16 cellular contexts compared by ENCODE assay signal in genomic region chr1:109598655-109599054, GRCh38. TPM values are rescaled to one million over a fixed set of nuclear protein-coding genes. Genes with fewer than 3 reads are reported as not detected.
DNase-seq lines count a peak whose midpoint lies in the region; ATAC-seq, FAIRE-seq and TF ChIP-seq lines count a peak whose summit lies in the region.
"Had no signal": no experiment of that assay in that cellular context is flagged by ENCODE, and none has a peak within 500 bp of the region (broad histone marks: within the 10 kb centered on the region; RNA-seq: fewer than 3 reads in every experiment).

No MANE protein-coding gene starts in this region.

- TF ChIP-seq CTCF in A673 (conservative IDR thresholded peaks at IDR 0.05; ENCODE audit: low read depth, low read length) (peak; percentile 42; the same call in 1 of the 2 replicates), stomach (IDR thresholded peaks at IDR 0.05) (no peak), GM20000 (IDR thresholded peaks at IDR 0.05; ENCODE audit: extremely low read depth, missing control alignments) (no peak)

- no peak overlapping the region for H3K4me3 Mint-ChIP-seq in T-helper 17 cell
- H3K4me3 Mint-ChIP-seq: activated naive CD8-positive, alpha-beta T cell treated with anti-CD3 and anti-CD28 coated beads, Interleukin-2, amount 50 U/mL, for 24 hours; activated T-cell treated with anti-CD3 and anti-CD28 coated beads, Interleukin-2, amount 50 U/mL, for 4 hours had no signal

- H3K4me3 ChIP-seq in A673 (ENCODE audit: low read depth, low read length, poor library complexity, severe bottlenecking) (no peak overlapping the region), stomach (no peak overlapping the region)
- H3K4me3 ChIP-seq: pancreas, transverse colon had no signal

- H3K27ac ChIP-seq in A673 (ENCODE audit: low read depth, low read length, poor library complexity, severe bottlenecking) (no peak overlapping the region), stomach (no peak overlapping the region)
- H3K27ac ChIP-seq: pancreas, transverse colon had no signal

- BruUV-seq in A673 (replicated peaks; lab: Mats Ljungman, UMichigan), result no TSS peak

- H3K36me3 ChIP-seq in A673 (ENCODE audit: insufficient read depth, low read length, poor library complexity, severe bottlenecking) (peaks cover 6% of the 10 kb centered on the region), stomach (peaks cover 0 to 43% (median 26%) of the 10 kb centered on the region in 4 donors)
- H3K36me3 ChIP-seq: pancreas had no signal

- peak; percentile 8 for ATAC-seq in T-helper 17 cell
- ATAC-seq in HG02798 (IDR thresholded peaks at IDR 0.05; ENCODE audit: poor library complexity, unreplicated experiment), result no peak
- ATAC-seq: activated naive CD8-positive, alpha-beta T cell treated with anti-CD3 and anti-CD28 coated beads, Interleukin-2, amount 50 U/mL, for 24 hours; activated T-cell treated with anti-CD3 and anti-CD28 coated beads, Interleukin-2, amount 50 U/mL, for 4 hours; pancreas had no signal

- no peak for TF ChIP-seq EP300 in stomach (IDR thresholded peaks at IDR 0.05)

- POLR2A ChIA-PET in A673 (lab: Charles Lee; ENCODE audit: low non-redundant PET), result no interaction called here

- DNase-seq in A673 (ENCODE audit: low spot score) (no peak), GM19239 (ENCODE audit: insufficient read length, low spot score) (no peak), T-helper 17 cell (no peak), iPS DF 19.7 (ENCODE audit: low read depth, low spot score) (peak; percentile 25), stomach (no peak), T1000 (lab: John Stamatoyannopoulos, UW) (no peak), GM20000 (ENCODE audit: low spot score) (no peak)
- DNase-seq: activated CD4-positive, CD25-positive, alpha-beta regulatory T cell treated with anti-CD3 and anti-CD28 coated beads, Interleukin-2, amount 50 U/mL, for 72 hours; activated naive CD8-positive, alpha-beta T cell treated with anti-CD3 and anti-CD28 coated beads, Interleukin-2, amount 50 U/mL, for 24 hours; activated T-cell treated with anti-CD3 and anti-CD28 coated beads, Interleukin-2, amount 50 U/mL, for 4 hours; cortex of kidney; NCI-H2107; pancreas; transverse colon had no signal

- H3K4me1 ChIP-seq in A673 (ENCODE audit: insufficient read depth, low read length, poor library complexity, severe bottlenecking) (peaks cover 13% of the 10 kb centered on the region), stomach (no peaks in the 10 kb centered on the region)
- H3K4me1 ChIP-seq: pancreas, transverse colon had no signal

- peak overlapping the region; percentile 74 for H3K27ac Mint-ChIP-seq in T-helper 17 cell
- H3K27ac Mint-ChIP-seq: activated naive CD8-positive, alpha-beta T cell treated with anti-CD3 and anti-CD28 coated beads, Interleukin-2, amount 50 U/mL, for 24 hours had no signal

- H3K27me3 ChIP-seq in A673 (replicated peaks; ENCODE audit: insufficient read depth, low read depth, low read length, poor library complexity) (no peaks in the 10 kb centered on the region), stomach (no peaks in the 10 kb centered on the region)
- H3K27me3 ChIP-seq: pancreas, transverse colon had no signal

- no peaks in the 10 kb centered on the region for H3K27me3 Mint-ChIP-seq in T-helper 17 cell
- H3K27me3 Mint-ChIP-seq: activated naive CD8-positive, alpha-beta T cell treated with anti-CD3 and anti-CD28 coated beads, Interleukin-2, amount 50 U/mL, for 24 hours had no signal

- H3K9me3 ChIP-seq in A673 (ENCODE audit: low read depth, low read length, poor library complexity, severe bottlenecking), result no peaks in the 10 kb centered on the region
- no peaks in the 10 kb centered on the region for H3K9me3 ChIP-seq in T-helper 17 cell (ENCODE audit: control insufficient read depth, low read length, poor library complexity, severe bottlenecking)
- H3K9me3 ChIP-seq in stomach, result no peaks in the 10 kb centered on the region
- H3K9me3 ChIP-seq: pancreas, transverse colon had no signal

- CTCF ChIA-PET in A673 (lab: Charles Lee), result no interaction called here

- peaks cover under 1% of the 10 kb centered on the region for H3K36me3 Mint-ChIP-seq in T-helper 17 cell (ENCODE audit: low read depth)

- intact Hi-C loops in A673 (cut with micrococcal nuclease; ENCODE audit: unreplicated experiment), result no loop called here
- intact Hi-C loops in stomach (cut with DNase I; ENCODE audit: low total_unique reads), result no loop called here

- peaks cover 23% of the 10 kb centered on the region for H3K4me1 Mint-ChIP-seq in T-helper 17 cell

- FAIRE-seq in GM19239 (lab: Jason Lieb, UNC), result peak; percentile 52
- FAIRE-seq: pancreas had no signal

- WGBS in stomach, 5 donors, result 86 to 92% (median 88%) methylated on average over 5 of the region's 5 CpGs

- no peak for TF ChIP-seq POLR2A in stomach (IDR thresholded peaks at IDR 0.05)

RNA-seq across cellular contexts. Expression of gene GNAT2, which starts 20.8 kb away (rescaled TPM):
- not detected in 2 replicates for total RNA-seq in A673 (2021)
- not detected for total RNA-seq in T-helper 17 cell
- total RNA-seq in stomach, result not detected
- polyA plus RNA-seq in stomach, result under 1 TPM in 1 of 3 donors, not detected in 2; 0.43 TPM
- total RNA-seq: mesenteric fat pad, transverse colon had no signal

RNA-seq across cellular contexts. Expression of gene AMPD2, which starts 21.0 kb away (rescaled TPM):
- 119 and 132 TPM in 2 replicates for total RNA-seq in A673 (2021)
- 100 to 1,000 TPM; 471 to 552 TPM for total RNA-seq in T-helper 17 cell
- total RNA-seq in stomach, result 100 to 1,000 TPM in 3 of 5 donors, 10 to 100 TPM in 2; 69.4 to 364 (median 212) TPM
- polyA plus RNA-seq in stomach, result 10 to 100 TPM; 16.1 to 22.5 (median 18.9) TPM

RNA-seq across cellular contexts. Expression of gene GNAI3, which starts 50.2 kb away (rescaled TPM):
- total RNA-seq in A673 (2021) (11.1 and 12.8 TPM in 2 replicates), T-helper 17 cell (1 to 10 TPM; 7.8 to 8.8 TPM), stomach (10 to 100 TPM in 1 of 5 donors, 1 to 10 TPM in 3, under 1 TPM in 1; 0.58 to 12.7 (median 3.2) TPM)
- polyA plus RNA-seq in stomach, result 1 to 10 TPM; 2.6 to 3.1 (median 2.7) TPM

RNA-seq across cellular contexts. Expression of gene GSTM4, which starts 57.2 kb away (rescaled TPM):
- 173 and 188 TPM in 2 replicates for total RNA-seq in A673 (2021)
- 10 to 100 TPM; 17.0 to 18.0 TPM for total RNA-seq in T-helper 17 cell
- total RNA-seq in stomach, result 10 to 100 TPM in 4 of 5 donors, 1 to 10 TPM in 1; 7.5 to 63.6 (median 22.3) TPM
- 10 to 100 TPM; 23.6 to 32.6 (median 24.7) TPM for polyA plus RNA-seq in stomach

RNA-seq across cellular contexts. Expression of gene GPR61, which starts 59.0 kb away (rescaled TPM):
- not detected in 2 replicates for total RNA-seq in A673 (2021)
- total RNA-seq in T-helper 17 cell, result under 1 TPM; 0.20 to 0.65 TPM
- total RNA-seq in stomach, result not detected
- polyA plus RNA-seq in stomach, result under 1 TPM in 1 of 3 donors, not detected in 2; 0.12 TPM
- total RNA-seq: activated T-cell treated with anti-CD3 and anti-CD28 coated beads, Interleukin-2, amount 50 U/mL, for 4 hours; mesenteric fat pad; transverse colon had no signal
